17 cellular contexts compared by ENCODE assay signal in genomic region chr12:2683283-2684025, GRCh38.
DNase-seq lines count a peak whose midpoint lies in the region; ATAC-seq and TF ChIP-seq lines count a peak whose summit lies in the region.
"Had no signal": no experiment of that assay in that cellular context is flagged by ENCODE, and none has a peak within 500 bp of the region (broad histone marks: within the 10 kb centered on the region; RNA-seq: fewer than 3 reads in every experiment).

No MANE protein-coding gene starts in this region.

- CTCF ChIA-PET in HCT116 (lab: Charles Lee), result interaction anchor here (0.6 to 2.8 kb wide), 9 partner anchors 42 to 671 kb away, joined by 3 to 14 read pairs (median 4); partner anchors contain the start of gene ITFG2
- CTCF ChIA-PET in activated CD4-positive, alpha-beta memory T cell treated with anti-CD3 and anti-CD28 coated beads for 36 hours (lab: Charles Lee), result interaction anchor here (0.8 to 3.1 kb wide), 7 partner anchors 9 to 265 kb away, joined by 3 to 52 read pairs (median 4); no protein-coding TSS in a partner anchor

- H3K36me3 Mint-ChIP-seq in activated CD4-positive, alpha-beta T cell treated with anti-CD3 and anti-CD28 coated beads, Interleukin-2, amount 10 ng/mL, durations not matched to agents 24 days and 14 days (ENCODE audit: low read depth), result no peaks in the 10 kb centered on the region
- H3K36me3 Mint-ChIP-seq in activated CD4-positive, alpha-beta memory T cell treated with anti-CD3 and anti-CD28 coated beads for 36 hours, result no peaks in the 10 kb centered on the region

- no peak for TF ChIP-seq EP300 in neural cell (conservative IDR thresholded peaks at IDR 0.05; ENCODE audit: poor library complexity, severe bottlenecking)

- intact Hi-C loops in activated CD4-positive, alpha-beta T cell treated with anti-CD3 and anti-CD28 coated beads, Interleukin-2, amount 10 ng/mL, durations not matched to agents 24 days and 14 days (cut with micrococcal nuclease), result loop anchor here (1.0 to 2.0 kb wide), 2 partner anchors 101 to 129 kb away; partner anchors contain the start of gene ITFG2
- intact Hi-C loops in HCT116 (cut with micrococcal nuclease), result loop anchor here (1.0 to 2.0 kb wide), 2 partner anchors 101 to 358 kb away; no protein-coding TSS in a partner anchor
- intact Hi-C loops in activated CD4-positive, alpha-beta memory T cell treated with anti-CD3 and anti-CD28 coated beads for 36 hours (cut with micrococcal nuclease), result loop anchor here (1.0 kb wide), 3 partner anchors 8 to 130 kb away; no protein-coding TSS in a partner anchor

- no peak for TF ChIP-seq RAD21 in HCT116 (IDR thresholded peaks at IDR 0.05; ENCODE audit: low read depth)
- peak; percentile 3 for TF ChIP-seq RAD21 in neural cell (conservative IDR thresholded peaks at IDR 0.05)

- no peaks in the 10 kb centered on the region for H3K27me3 ChIP-seq in HCT116 (ENCODE audit: insufficient read depth, low read length)
- H3K27me3 ChIP-seq in neural cell (ENCODE audit: insufficient read depth, low read depth, low read length), result no peaks in the 10 kb centered on the region
- H3K27me3 ChIP-seq: esophagus muscularis mucosa, SJSA1, stomach had no signal

- 0 out of 2 replicates have a peak, but pooled peaks have one; percentile 5 for ATAC-seq in HCT116
- ATAC-seq in GM21390 (IDR thresholded peaks at IDR 0.05; ENCODE audit: unreplicated experiment), result no peak

- H3K4me1 Mint-ChIP-seq in activated CD4-positive, alpha-beta T cell treated with anti-CD3 and anti-CD28 coated beads, Interleukin-2, amount 10 ng/mL, durations not matched to agents 24 days and 14 days, result peaks cover 2% of the 10 kb centered on the region
- peaks cover 9% of the 10 kb centered on the region for H3K4me1 Mint-ChIP-seq in activated CD4-positive, alpha-beta memory T cell treated with anti-CD3 and anti-CD28 coated beads for 36 hours (ENCODE audit: low read depth)

- H3K79me2 ChIP-seq in HCT116 (ENCODE audit: insufficient read depth, low read length) (no peaks in the 10 kb centered on the region), neural cell (replicated peaks; ENCODE audit: insufficient read depth, low read length) (no peaks in the 10 kb centered on the region)

- TF ChIP-seq POLR2A in HCT116 (IDR thresholded peaks at IDR 0.05; ENCODE audit: borderline replicate concordance, extremely low read depth, insufficient read depth, insufficient read length), result no peak

- H3K4me3 Mint-ChIP-seq in activated CD4-positive, alpha-beta T cell treated with anti-CD3 and anti-CD28 coated beads, Interleukin-2, amount 10 ng/mL, durations not matched to agents 24 days and 14 days, result no peak overlapping the region
- no peak overlapping the region for H3K4me3 Mint-ChIP-seq in activated CD4-positive, alpha-beta memory T cell treated with anti-CD3 and anti-CD28 coated beads for 36 hours
- H3K4me3 Mint-ChIP-seq: dendritic cell treated with granulocyte-macrophage colony-stimulating factor and Interleukin-4, amounts not matched to agents 40 ng/mL and 50 ng/mL, for 4 days had no signal

- H4K20me1 ChIP-seq in HCT116 (ENCODE audit: insufficient read depth), result no peaks in the 10 kb centered on the region
- H4K20me1 ChIP-seq in neural cell (ENCODE audit: insufficient read depth), result no peaks in the 10 kb centered on the region

- H3K36me3 ChIP-seq in HCT116 (ENCODE audit: control insufficient read depth in 1 of 2, insufficient read depth in 2 of 2, low read length in 2 of 2) (no peaks in the 10 kb centered on the region), neural cell (ENCODE audit: insufficient read depth, low read length) (no peaks in the 10 kb centered on the region)
- H3K36me3 ChIP-seq: HAP-1 had no signal

- H2AFZ ChIP-seq in HCT116 (ENCODE audit: low read depth, low read length, poor library complexity, severe bottlenecking) (no peak overlapping the region), neural cell (ENCODE audit: low read depth, low read length) (no peak overlapping the region)

- BruUV-seq in HCT116 (replicated peaks; lab: Mats Ljungman, UMichigan), result no TSS peak

- H3K9me2 ChIP-seq in HCT116 (ENCODE audit: insufficient read depth), result no peaks in the 10 kb centered on the region
- H3K9me2 ChIP-seq in neural cell (ENCODE audit: insufficient read depth, low read length), result no peaks in the 10 kb centered on the region

- H3K27ac ChIP-seq in HCT116 (ENCODE audit: low read depth, low read length), result no peak overlapping the region
- no peak overlapping the region for H3K27ac ChIP-seq in neural cell (ENCODE audit: low read length)
- H3K27ac ChIP-seq: A549, esophagus muscularis mucosa, SJSA1 had no signal

- no peaks in the 10 kb centered on the region for H3K9me3 Mint-ChIP-seq in activated CD4-positive, alpha-beta T cell treated with anti-CD3 and anti-CD28 coated beads, Interleukin-2, amount 10 ng/mL, durations not matched to agents 24 days and 14 days
- peaks cover 2% of the 10 kb centered on the region for H3K9me3 Mint-ChIP-seq in activated CD4-positive, alpha-beta memory T cell treated with anti-CD3 and anti-CD28 coated beads for 36 hours
- H3K9me3 Mint-ChIP-seq: dendritic cell treated with granulocyte-macrophage colony-stimulating factor and Interleukin-4, amounts not matched to agents 40 ng/mL and 50 ng/mL, for 4 days had no signal

- H3K9ac ChIP-seq in HCT116 (ENCODE audit: low read length) (no peak overlapping the region), neural cell (ENCODE audit: low read length) (no peak overlapping the region)

- no peaks in the 10 kb centered on the region for H3F3A ChIP-seq in neural cell (ENCODE audit: insufficient read depth, low read length, poor library complexity, severe bottlenecking)

- H3K27me3 Mint-ChIP-seq in activated CD4-positive, alpha-beta T cell treated with anti-CD3 and anti-CD28 coated beads, Interleukin-2, amount 10 ng/mL, durations not matched to agents 24 days and 14 days, result no peaks in the 10 kb centered on the region
- H3K27me3 Mint-ChIP-seq in activated CD4-positive, alpha-beta memory T cell treated with anti-CD3 and anti-CD28 coated beads for 36 hours, result no peaks in the 10 kb centered on the region
- H3K27me3 Mint-ChIP-seq: dendritic cell treated with granulocyte-macrophage colony-stimulating factor and Interleukin-4, amounts not matched to agents 40 ng/mL and 50 ng/mL, for 4 days had no signal

- DNase-seq in activated CD4-positive, alpha-beta T cell treated with anti-CD3 and anti-CD28 coated beads, Interleukin-2, amount 10 ng/mL, durations not matched to agents 24 days and 14 days, result peak; percentile 55
- no peak for DNase-seq in activated CD4-positive, alpha-beta T cell treated with anti-CD3 and anti-CD28 coated beads for 4 hours
- DNase-seq in HCT116 (ENCODE audit: low read depth, low spot score) (no peak), C1 segment of cervical spinal cord (lab: John Stamatoyannopoulos, UW) (no peak), AG08395 (ENCODE audit: low spot score) (no peak)
- DNase-seq in activated CD4-positive, alpha-beta memory T cell treated with anti-CD3 and anti-CD28 coated beads for 36 hours, result peak; percentile 19
- DNase-seq: hippocampal formation, NCI-H187, nucleus accumbens, stomach had no signal

- TF ChIP-seq CTCF in HCT116 (IDR thresholded peaks at IDR 0.05 in 2 of 3, conservative IDR thresholded peaks at IDR 0.05 in 1 of 3; ENCODE audit: borderline replicate concordance in 1 of 3, insufficient read depth in 1 of 3, low read depth in 2 of 3, low read length in 2 of 3) (no peak), neural cell (IDR thresholded peaks at IDR 0.05; ENCODE audit: poor library complexity, severe bottlenecking) (peak; percentile 28)

- H3K4me2 ChIP-seq in HCT116 (ENCODE audit: low read length) (no peak overlapping the region), neural cell (ENCODE audit: low read length) (no peak overlapping the region)
- H3K4me2 ChIP-seq: A549 had no signal

- H3K4me1 ChIP-seq in HCT116 (ENCODE audit: control insufficient read depth in 1 of 2, insufficient read depth in 2 of 2, low read length in 2 of 2), result no peaks in the 10 kb centered on the region
- H3K4me1 ChIP-seq: A549, esophagus muscularis mucosa, HAP-1, SJSA1 had no signal

- H3K4me3 ChIP-seq in HCT116 (replicated peaks in 1 of 2; ENCODE audit: low read depth in 1 of 2, low read length in 2 of 2) (no peak overlapping the region), neural cell (ENCODE audit: low read length) (no peak overlapping the region)
- H3K4me3 ChIP-seq: A549, esophagus muscularis mucosa, HAP-1, SJSA1, stomach had no signal

- H3K9me3 ChIP-seq in HCT116 (ENCODE audit: control insufficient read depth in 1 of 2, insufficient read depth in 1 of 2, low read depth in 1 of 2, low read length in 2 of 2) (no peaks in the 10 kb centered on the region), neural cell (ENCODE audit: low read length) (no peaks in the 10 kb centered on the region)
- H3K9me3 ChIP-seq: A549, esophagus muscularis mucosa, HAP-1, SJSA1, stomach had no signal

- RAD21 ChIA-PET in HCT116 (lab: Charles Lee; ENCODE audit: low non-redundant PET in 1 of 2, low total read pairs in 2 of 2, uncharacterized antibody in 2 of 2, unreplicated experiment in 2 of 2), result interaction anchor here in 1 of 2 experiments (1.3 kb wide), 1 partner anchor 100 kb away, joined by 4 read pairs; no protein-coding TSS in a partner anchor

- H3K27ac Mint-ChIP-seq in activated CD4-positive, alpha-beta T cell treated with anti-CD3 and anti-CD28 coated beads, Interleukin-2, amount 10 ng/mL, durations not matched to agents 24 days and 14 days, result no peak overlapping the region
- peak overlapping the region; percentile 44 for H3K27ac Mint-ChIP-seq in activated CD4-positive, alpha-beta memory T cell treated with anti-CD3 and anti-CD28 coated beads for 36 hours
- H3K27ac Mint-ChIP-seq: dendritic cell treated with granulocyte-macrophage colony-stimulating factor and Interleukin-4, amounts not matched to agents 40 ng/mL and 50 ng/mL, for 4 days had no signal

- POLR2A ChIA-PET in HCT116 (lab: Charles Lee), result interaction anchor here (0.6 kb wide), 1 partner anchor 210 kb away, joined by 3 read pairs; no protein-coding TSS in a partner anchor
- POLR2A ChIA-PET in activated CD4-positive, alpha-beta memory T cell treated with anti-CD3 and anti-CD28 coated beads for 36 hours (lab: Charles Lee), result no interaction called here

TF ChIP-seq in HCT116, 20 proteins besides CTCF, POLR2A, EP300 and RAD21 (continues in another document):
- TF ChIP-seq POLR2AphosphoS5 (IDR thresholded peaks at IDR 0.05; ENCODE audit: low read depth, low read length), result no peak
- TF ChIP-seq CBX3 (IDR thresholded peaks at IDR 0.05; ENCODE audit: low read depth), result no peak
- TF ChIP-seq TCF7L2 (IDR thresholded peaks at IDR 0.05; ENCODE audit: borderline replicate concordance, extremely low read depth, insufficient read depth, insufficient read length), result no peak
- no peak for TF ChIP-seq FOSL1 (IDR thresholded peaks at IDR 0.05; ENCODE audit: low read depth)

TF ChIP-seq in neural cell, 6 proteins besides CTCF, POLR2A, EP300 and RAD21 (continues in another document):
- TF ChIP-seq TAF1 (IDR thresholded peaks at IDR 0.05; ENCODE audit: low read depth) (no peak), POLR2AphosphoS5 (IDR thresholded peaks at IDR 0.05) (no peak)

Comparison
In these comparisons a context has a peak if more than half of its experiments do, and no peak if none do; other contexts are left out.
1. DNase-seq: peak in activated CD4-positive, alpha-beta T cell treated with anti-CD3 and anti-CD28 coated beads, Interleukin-2, amount 10 ng/mL, durations not matched to agents 24 days and 14 days (single experiment) and activated CD4-positive, alpha-beta memory T cell treated with anti-CD3 and anti-CD28 coated beads for 36 hours (single experiment); none in activated CD4-positive, alpha-beta T cell treated with anti-CD3 and anti-CD28 coated beads for 4 hours (0 of 2), HCT116 (single experiment), C1 segment of cervical spinal cord (0 of 14) and AG08395 (single experiment).